Comparison of ENCODE assay signal across 10 cellular contexts in genomic region chr2:217922101-217923006, GRCh38.
DNase-seq lines count a peak whose midpoint lies in the region; ATAC-seq and TF ChIP-seq lines count a peak whose summit lies in the region.
"Had no signal": no experiment of that assay in that cellular context is flagged by ENCODE, and none has a peak within 500 bp of the region (broad histone marks: within the 10 kb centered on the region; RNA-seq: fewer than 3 reads in every experiment).

No MANE protein-coding gene starts in this region.

- H3K36me3 Mint-ChIP-seq in nephron (ENCODE audit: low read depth) = no peaks in the 10 kb centered on the region
- peaks cover 4% of the 10 kb centered on the region for H3K36me3 Mint-ChIP-seq in type B pancreatic cell

- H3K27me3 ChIP-seq in SK-N-SH (ENCODE audit: insufficient read depth) = no peaks in the 10 kb centered on the region

- CTCF ChIA-PET in SK-N-SH (lab: Yijun Ruan, JAX) = interaction anchor here (0.7 to 4.9 kb wide), 12 partner anchors 10 to 224 kb away, joined by 3 to 35 read pairs (median 6); no protein-coding TSS in a partner anchor

- H3K4me3 ChIP-seq in SK-N-SH (ENCODE audit: low read depth in 2 of 2, low read length in 1 of 2) = no peak overlapping the region; a peak in 1 of 4 replicates

- WGBS in SK-N-SH (ENCODE audit: low lambda C conversion rate) = 68% methylated on average over 14 of the region's 19 CpGs

- H3K9me3 Mint-ChIP-seq in nephron (no peaks in the 10 kb centered on the region), type B pancreatic cell (no peaks in the 10 kb centered on the region)
- H3K9me3 Mint-ChIP-seq: activated T-cell treated with anti-CD3 and anti-CD28 coated beads, Interleukin-2, amount 50 U/mL, for 4 hours had no signal

- DNase-seq in SK-N-SH = peak; percentile 73
- DNase-seq in glomerular visceral epithelial cell (ENCODE audit: extremely low spot score) = peak; percentile 53
- DNase-seq in type B pancreatic cell (ENCODE audit: extremely low spot score, unreplicated experiment) = no peak
- no peak for DNase-seq in DMS114 treated with DMSO at 0.1 percent for 48 hours (lab: John Stamatoyannopoulos, UW; ENCODE audit: unreplicated experiment)
- DNase-seq: activated T-cell treated with anti-CD3 and anti-CD28 coated beads, Interleukin-2, amount 50 U/mL, for 4 hours; effector memory CD4-positive, alpha-beta T cell; NCI-H2171 had no signal

- H3K4me3 Mint-ChIP-seq in nephron (peak overlapping the region in 1 of 3 experiments; percentile 35), type B pancreatic cell (no peak overlapping the region)
- H3K4me3 Mint-ChIP-seq: activated T-cell treated with anti-CD3 and anti-CD28 coated beads, Interleukin-2, amount 50 U/mL, for 4 hours had no signal

- H3K9me2 ChIP-seq in SK-N-SH = no peaks in the 10 kb centered on the region

- peaks cover 14% of the 10 kb centered on the region; the same call in 1 of the 2 replicates for H4K20me1 ChIP-seq in SK-N-SH (ENCODE audit: insufficient read depth)

- peaks cover 97% of the 10 kb centered on the region for H3K79me2 ChIP-seq in SK-N-SH (ENCODE audit: insufficient read depth)

- peaks cover 4% of the 10 kb centered on the region for H3K27me3 Mint-ChIP-seq in nephron (ENCODE audit: low read depth)
- no peaks in the 10 kb centered on the region for H3K27me3 Mint-ChIP-seq in type B pancreatic cell

- ATAC-seq in GM21529 (IDR thresholded peaks at IDR 0.05; ENCODE audit: unreplicated experiment) = no peak
- no peak for ATAC-seq in GM18867 (IDR thresholded peaks at IDR 0.05; ENCODE audit: unreplicated experiment)
- ATAC-seq: activated T-cell treated with anti-CD3 and anti-CD28 coated beads, Interleukin-2, amount 50 U/mL, for 4 hours had no signal

- H3K27ac ChIP-seq in SK-N-SH (ENCODE audit: low read depth in 2 of 2, low read length in 1 of 2) = peak overlapping the region; percentile 77 to 96

- no peak overlapping the region for H2AFZ ChIP-seq in SK-N-SH (ENCODE audit: low read depth)

- POLR2A ChIA-PET in SK-N-SH (lab: Yijun Ruan, JAX) = interaction anchor here (0.9 to 3.6 kb wide), 5 partner anchors 11 to 25 kb away, joined by 3 to 28 read pairs (median 5); no protein-coding TSS in a partner anchor

- peaks cover 27% of the 10 kb centered on the region for H3F3A ChIP-seq in SK-N-SH (replicated peaks; ENCODE audit: insufficient read depth)

- H3K4me1 ChIP-seq in SK-N-SH (ENCODE audit: control insufficient read depth in 1 of 2, insufficient read depth in 2 of 2, low read depth in 1 of 2, low read length in 1 of 2) = peaks cover 46 to 65% of the 10 kb centered on the region in 2 experiments

- H3K27ac Mint-ChIP-seq in nephron (peak overlapping the region in 2 of 3 experiments; percentile 69 to 77), type B pancreatic cell (peak overlapping the region; percentile 56)

- peak; percentile 41 for TF ChIP-seq CTCF in SK-N-SH (IDR thresholded peaks at IDR 0.05)
- peak in 1 of 3 experiments; percentile 8 for TF ChIP-seq CTCF in nephron (IDR thresholded peaks at IDR 0.05; ENCODE audit: unreplicated experiment in 3 of 3)
- TF ChIP-seq CTCF in type B pancreatic cell (conservative IDR thresholded peaks at IDR 0.05) = no peak

- TF ChIP-seq EP300 in SK-N-SH (IDR thresholded peaks at IDR 0.05; ENCODE audit: borderline replicate concordance in 1 of 2, low read depth in 1 of 2, low read length in 1 of 2) = no peak

- H3K36me3 ChIP-seq in SK-N-SH (replicated peaks in 1 of 2; ENCODE audit: control insufficient read depth in 1 of 2, insufficient read depth in 2 of 2, low read length in 1 of 2) = peaks cover 0 to 23% of the 10 kb centered on the region in 2 experiments

- peak overlapping the region; percentile 31; the same call in 1 of the 2 replicates for H3K9ac ChIP-seq in SK-N-SH

- 0 out of 2 replicates have a peak, but pooled peaks have one; percentile 4 for TF ChIP-seq RAD21 in SK-N-SH (IDR thresholded peaks at IDR 0.05; ENCODE audit: low read length)

- H3K4me1 Mint-ChIP-seq in nephron (peaks cover 70% of the 10 kb centered on the region), type B pancreatic cell (ENCODE audit: unreplicated experiment) (peaks cover 71% of the 10 kb centered on the region)

- peak overlapping the region; percentile 74 for H3K4me2 ChIP-seq in SK-N-SH

- no peaks in the 10 kb centered on the region for H3K9me3 ChIP-seq in SK-N-SH

TF ChIP-seq in SK-N-SH, 30 proteins besides CTCF, POLR2A, EP300 and RAD21:
- no peak for TF ChIP-seq MXI1 (IDR thresholded peaks at IDR 0.05; ENCODE audit: low read depth, low read length)
- TF ChIP-seq MEF2A (IDR thresholded peaks at IDR 0.05; ENCODE audit: borderline replicate concordance, low read depth) = no peak
- TF ChIP-seq, protein P1, sequence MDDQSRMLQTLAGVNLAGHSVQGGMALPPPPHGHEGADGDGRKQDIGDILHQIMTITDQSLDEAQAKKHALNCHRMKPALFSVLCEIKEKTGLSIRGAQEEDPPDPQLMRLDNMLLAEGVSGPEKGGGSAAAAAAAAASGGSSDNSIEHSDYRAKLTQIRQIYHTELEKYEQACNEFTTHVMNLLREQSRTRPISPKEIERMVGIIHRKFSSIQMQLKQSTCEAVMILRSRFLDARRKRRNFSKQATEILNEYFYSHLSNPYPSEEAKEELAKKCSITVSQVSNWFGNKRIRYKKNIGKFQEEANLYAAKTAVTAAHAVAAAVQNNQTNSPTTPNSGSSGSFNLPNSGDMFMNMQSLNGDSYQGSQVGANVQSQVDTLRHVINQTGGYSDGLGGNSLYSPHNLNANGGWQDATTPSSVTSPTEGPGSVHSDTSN (IDR thresholded peaks at IDR 0.05) = no peak
- no peak for TF ChIP-seq USF2 (IDR thresholded peaks at IDR 0.05; ENCODE audit: borderline replicate concordance, low read depth, low read length)
- TF ChIP-seq JUND (IDR thresholded peaks at IDR 0.05) = no peak
- no peak for TF ChIP-seq SIN3A (IDR thresholded peaks at IDR 0.05; ENCODE audit: borderline replicate concordance, low read depth, low read length)
- no peak for TF ChIP-seq RFX5 (IDR thresholded peaks at IDR 0.05; ENCODE audit: low read length)

Comparison
In these comparisons a context has a peak if more than half of its experiments do, and no peak if none do; other contexts are left out.
1. DNase-seq: peak in SK-N-SH (single experiment) and glomerular visceral epithelial cell (single experiment); none in type B pancreatic cell (single experiment) and DMS114 treated with DMSO at 0.1 percent for 48 hours (single experiment).